ENCODE assay signal across 21 cellular contexts in the genomic region with DNA sequence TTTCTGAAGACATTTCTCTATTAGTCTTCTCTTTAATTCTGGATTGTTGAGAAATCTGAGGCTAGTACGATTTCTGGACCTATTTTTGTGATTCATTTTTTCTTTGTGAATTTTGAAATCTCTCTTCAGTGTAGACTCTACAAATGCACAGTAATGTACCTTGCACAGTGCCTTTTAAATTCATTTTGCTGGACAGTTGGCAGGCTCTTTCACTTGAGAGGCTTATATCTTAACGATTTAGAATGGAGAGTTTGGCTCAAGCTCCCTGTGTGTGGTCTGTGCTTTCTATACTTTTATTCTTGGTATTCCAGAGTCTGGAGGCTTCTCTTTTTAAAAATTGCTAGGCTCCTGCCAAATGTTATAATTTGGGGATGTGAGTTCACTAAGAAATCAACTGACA. TPM values are rescaled to one million over a fixed set of nuclear protein-coding genes. Genes with fewer than 3 reads are reported as not detected.
DNase-seq lines count a peak whose midpoint lies in the region; ATAC-seq and TF ChIP-seq lines count a peak whose summit lies in the region.
"Had no signal": no experiment of that assay in that cellular context is flagged by ENCODE, and none has a peak within 500 bp of the region (broad histone marks: within the 10 kb centered on the region; RNA-seq: fewer than 3 reads in every experiment).

No MANE protein-coding gene starts in this region.

- H3K4me3 ChIP-seq in fibroblast of the aortic adventitia (ENCODE audit: low read depth, low read length): no peak overlapping the region
- H3K4me3 ChIP-seq: A549; BLaER1 treated with 17β-estradiol and CSF1 and Interleukin-3, amounts not matched to agents 10 nM and 100 nM; GM12878; GM23338 had no signal

- ATAC-seq in left ventricle myocardium superior (peak; percentile 65), Right ventricle myocardium inferior (no peak)
- ATAC-seq: A549, GM12878, GM23338, HCT116 had no signal

- intact Hi-C loops in left ventricle myocardium superior (cut with micrococcal nuclease) (no loop called here), Right ventricle myocardium inferior (cut with DNase I) (no loop called here)

- DNase-seq in DMS79 treated with DMSO at 0.1 percent for 48 hours (lab: John Stamatoyannopoulos, UW): peak; percentile 25
- no peak for DNase-seq in DMS79 (lab: John Stamatoyannopoulos, UW)
- no peak for DNase-seq in left ventricle myocardium superior
- DNase-seq in Right ventricle myocardium inferior (ENCODE audit: missing footprints): no peak
- peak; percentile 27 for DNase-seq in fibroblast of the aortic adventitia (ENCODE audit: low read depth)
- peak; percentile 16 for DNase-seq in pons (ENCODE audit: low spot score)
- no peak for DNase-seq in ureter (ENCODE audit: low spot score)
- DNase-seq in GM03348 (ENCODE audit: low spot score): no peak
- DNase-seq: ACHN; AML-193; BE2C; CD4-positive, alpha-beta T cell; CD8-positive, alpha-beta memory T cell; DMS 273 treated with DMSO at 0.1 percent for 48 hours; DND-41; H9 had no signal

- no peak for TF ChIP-seq CTCF in fibroblast of the aortic adventitia (IDR thresholded peaks at IDR 0.05; ENCODE audit: insufficient read depth, low read length)

RNA-seq across cellular contexts. Expression of a gene that starts 8.8 kb away (rescaled TPM):
- total RNA-seq in left ventricle myocardium superior (20.4 TPM), Right ventricle myocardium inferior (23.1 TPM), fibroblast of the aortic adventitia (ENCODE audit: low replicate concordance) (23.9 and 28.8 TPM in 2 replicates), ureter (37.7 TPM)

Comparison
In these comparisons a context has a peak if more than half of its experiments do, and no peak if none do; other contexts are left out.
1. DNase-seq: peak in DMS79 treated with DMSO at 0.1 percent for 48 hours (single experiment), fibroblast of the aortic adventitia (single experiment) and pons (single experiment); none in DMS79 (single experiment), left ventricle myocardium superior (single experiment), Right ventricle myocardium inferior (single experiment), ureter (single experiment) and GM03348 (single experiment).